In the genomic region with DNA sequence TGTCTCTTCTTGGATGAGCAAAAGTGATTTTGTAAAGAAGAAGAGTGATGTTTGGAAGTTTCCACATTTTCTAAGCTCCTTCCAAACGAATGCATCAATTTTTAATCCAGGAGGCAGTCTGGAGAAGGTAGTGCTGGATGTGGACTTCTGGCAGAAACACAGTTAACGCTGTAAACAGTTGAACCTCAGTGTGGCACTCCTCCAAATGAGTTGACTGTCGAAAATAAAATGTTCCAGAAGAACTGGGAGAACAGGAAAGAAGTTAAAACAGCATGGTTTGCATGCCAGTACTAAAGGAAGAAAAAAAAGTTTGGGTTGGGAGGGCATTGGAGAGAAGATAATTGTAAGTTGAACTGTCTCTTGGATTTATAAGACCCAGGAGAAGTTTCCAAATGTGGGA, we compare ENCODE assay signal across 12 cellular contexts. TPM values are rescaled to one million over a fixed set of nuclear protein-coding genes. Genes with fewer than 3 reads are reported as not detected.
DNase-seq lines count a peak whose midpoint lies in the region; ATAC-seq and TF ChIP-seq lines count a peak whose summit lies in the region.
"Had no signal": no experiment of that assay in that cellular context is flagged by ENCODE, and none has a peak within 500 bp of the region (broad histone marks: within the 10 kb centered on the region; RNA-seq: fewer than 3 reads in every experiment).

No MANE protein-coding gene starts in this region.

- peak overlapping the region; percentile 22 to 82 for H3K27ac ChIP-seq in esophagus (ENCODE audit: low read depth in 2 of 2, low read length in 1 of 2)
- peak overlapping the region; percentile 24 to 60 for H3K27ac ChIP-seq in lung (ENCODE audit: low read depth in 1 of 2, low read length in 1 of 2)
- peak overlapping the region; percentile 83 for H3K27ac ChIP-seq in subcutaneous abdominal adipose tissue (ENCODE audit: low read depth, low read length)

- H3K4me1 ChIP-seq in esophagus (ENCODE audit: control insufficient read depth in 2 of 2, insufficient read depth in 2 of 2, low read length in 1 of 2) (peaks cover 0 to 2% of the 10 kb centered on the region in 2 donors), lung (ENCODE audit: control insufficient read depth in 2 of 2, insufficient read depth in 2 of 2, low read length in 2 of 2) (peaks cover 4 to 39% of the 10 kb centered on the region in 2 donors), subcutaneous abdominal adipose tissue (ENCODE audit: control insufficient read depth in 5 of 5, insufficient read depth in 5 of 5, low read length in 5 of 5) (peaks cover 18 to 50% (median 41%) of the 10 kb centered on the region in 5 donors)

- H3K9ac ChIP-seq in subcutaneous abdominal adipose tissue (ENCODE audit: low read length in 5 of 5), result no peak overlapping the region

- H3K4me3 ChIP-seq in esophagus (ENCODE audit: low read depth in 1 of 2, low read length in 2 of 2) (no peak overlapping the region), lung (no peak overlapping the region), subcutaneous abdominal adipose tissue (ENCODE audit: low read depth in 1 of 5, low read length in 5 of 5) (no peak overlapping the region)

- ATAC-seq in lung (ENCODE audit: insufficient read depth, low FRiP score) (no peak), GM21423 (IDR thresholded peaks at IDR 0.05; ENCODE audit: unreplicated experiment) (no peak)
- ATAC-seq: activated T-cell treated with anti-CD3 and anti-CD28 coated beads, Interleukin-2, amount 50 U/mL, for 4 hours had no signal

- no peak for TF ChIP-seq CTCF in lung (IDR thresholded peaks at IDR 0.05; ENCODE audit: control extremely low read depth, extremely low read depth)

- WGBS in esophagus, 2 donors, result 9 to 17% methylated on average over 3 of the region's 3 CpGs
- WGBS in lung, 2 donors, result 28 to 51% methylated on average over 3 of the region's 3 CpGs

- H3K36me3 ChIP-seq in esophagus (ENCODE audit: control insufficient read depth in 2 of 2, insufficient read depth in 2 of 2, low read length in 1 of 2) (no peaks in the 10 kb centered on the region), lung (ENCODE audit: control insufficient read depth in 2 of 2, insufficient read depth in 2 of 2, low read length in 2 of 2) (no peaks in the 10 kb centered on the region), subcutaneous abdominal adipose tissue (ENCODE audit: control insufficient read depth in 5 of 5, insufficient read depth in 5 of 5, low read length in 5 of 5) (no peaks in the 10 kb centered on the region)

- intact Hi-C loops in head of caudate nucleus (cut with DNase I), result loop anchor here (10.0 kb wide), 1 partner anchor 585 kb away; no protein-coding TSS in a partner anchor

- no peaks in the 10 kb centered on the region for H3K27me3 ChIP-seq in esophagus (ENCODE audit: control insufficient read depth in 1 of 2, insufficient read depth in 2 of 2, low read length in 2 of 2)
- H3K27me3 ChIP-seq in lung (ENCODE audit: control insufficient read depth, insufficient read depth), result no peaks in the 10 kb centered on the region
- no peaks in the 10 kb centered on the region for H3K27me3 ChIP-seq in subcutaneous abdominal adipose tissue (ENCODE audit: control insufficient read depth in 5 of 5, insufficient read depth in 4 of 5, low read length in 5 of 5)

- peak; percentile 57 for DNase-seq in M059J (ENCODE audit: low read depth)
- no peak for DNase-seq in lung (ENCODE audit: low spot score)
- DNase-seq in activated gamma-delta T cell treated with Interleukin-2 at 50 U/mL for 16 hours, result no peak
- no peak for DNase-seq in head of caudate nucleus
- DNase-seq in hepatic stellate cell (ENCODE audit: low spot score), result no peak
- DNase-seq: activated T-cell treated with anti-CD3 and anti-CD28 coated beads, Interleukin-2, amount 50 U/mL, for 4 hours; CD4-positive, CD25-positive, alpha-beta regulatory T cell; central memory CD4-positive, alpha-beta T cell; hippocampal formation had no signal

- H3K9me3 ChIP-seq in esophagus (ENCODE audit: control insufficient read depth in 2 of 2, insufficient read depth in 1 of 2, low read depth in 1 of 2, low read length in 1 of 2) (no peaks in the 10 kb centered on the region), lung (ENCODE audit: control insufficient read depth in 2 of 2, insufficient read depth in 1 of 2, low read length in 1 of 2) (no peaks in the 10 kb centered on the region), subcutaneous abdominal adipose tissue (ENCODE audit: control insufficient read depth in 5 of 5, low read length in 5 of 5) (no peaks in the 10 kb centered on the region)

RNA-seq across cellular contexts. Expression of a gene that starts 6.5 kb away (rescaled TPM):
- total RNA-seq in M059J (2014; rRNA removed; shearing (Covaris generic)), result 6.6 and 17.8 TPM in 2 replicates
- polyA plus RNA-seq in esophagus (1 to 10 TPM; 3.9 to 5.8 TPM), lung (1 to 10 TPM; 2.0 to 2.5 TPM)
- total RNA-seq in lung, result 10 to 100 TPM; 36.5 to 37.7 TPM
